In genomic region chr10:100570518-100570865, GRCh38 we compare ENCODE assay signal across 1 cellular context.
TF ChIP-seq lines count a peak whose summit lies in the region.

No MANE protein-coding gene starts in this region.

TF ChIP-seq in HEK293, 187 proteins besides CTCF, POLR2A, EP300 and RAD21:
- no peak for TF ChIP-seq ZBTB6 (tag by site-specific recombination; IDR thresholded peaks at IDR 0.05)
- TF ChIP-seq ZNF10 (tag by site-specific recombination; IDR thresholded peaks at IDR 0.05) = no peak
- TF ChIP-seq SALL2 (tag by site-specific recombination; IDR thresholded peaks at IDR 0.05; ENCODE audit: borderline replicate concordance) = no peak
- TF ChIP-seq ZNF175 (tag by site-specific recombination; IDR thresholded peaks at IDR 0.05) = no peak
- no peak for TF ChIP-seq ZSCAN5A (tag by site-specific recombination; IDR thresholded peaks at IDR 0.05)
